13 cellular contexts compared by ENCODE assay signal in the genomic region with DNA sequence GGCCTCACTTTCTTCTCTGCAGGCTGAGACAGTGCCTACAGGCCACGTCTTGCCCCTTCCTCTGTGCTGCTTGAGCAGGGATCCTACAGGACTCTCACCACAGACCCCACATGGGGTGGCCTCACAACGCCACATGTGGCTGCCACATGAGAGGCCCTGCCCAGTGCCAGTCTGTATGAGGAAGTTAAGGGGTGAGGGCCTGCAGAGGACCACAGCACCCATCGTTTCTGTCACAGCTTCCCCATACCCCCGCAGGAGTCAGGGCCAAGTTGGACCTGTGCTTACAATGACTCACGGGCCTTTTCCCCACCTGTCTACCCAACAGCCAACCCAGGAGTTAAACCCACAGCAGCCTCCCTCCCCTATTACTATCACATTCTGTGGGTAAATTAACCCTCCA. TPM values are rescaled to one million over a fixed set of nuclear protein-coding genes. Genes with fewer than 3 reads are reported as not detected.
DNase-seq lines count a peak whose midpoint lies in the region; ATAC-seq lines count a peak whose summit lies in the region.
"Had no signal": no experiment of that assay in that cellular context is flagged by ENCODE, and none has a peak within 500 bp of the region (broad histone marks: within the 10 kb centered on the region; RNA-seq: fewer than 3 reads in every experiment).

No MANE protein-coding gene starts in this region.

- no peaks in the 10 kb centered on the region for H3K27me3 Mint-ChIP-seq in activated T-cell treated with anti-CD3 and anti-CD28 coated beads, Interleukin-2, amount 50 U/mL, for 24 hours
- no peaks in the 10 kb centered on the region for H3K27me3 Mint-ChIP-seq in activated CD4-positive, alpha-beta T cell treated with anti-CD3 and anti-CD28 coated beads, Interleukin-2, amount 10 ng/mL, durations not matched to agents 24 days and 14 days
- H3K27me3 Mint-ChIP-seq in stimulated activated naive CD8-positive, alpha-beta T cell treated with anti-CD3 and anti-CD28 coated beads, Interleukin-15, amount 100 ng/mL, for 72 hours = no peaks in the 10 kb centered on the region

- H3K36me3 Mint-ChIP-seq in activated T-cell treated with anti-CD3 and anti-CD28 coated beads, Interleukin-2, amount 50 U/mL, for 24 hours (ENCODE audit: low read depth) = peaks cover 85% of the 10 kb centered on the region
- H3K36me3 Mint-ChIP-seq in activated CD4-positive, alpha-beta T cell treated with anti-CD3 and anti-CD28 coated beads, Interleukin-2, amount 10 ng/mL, durations not matched to agents 24 days and 14 days (ENCODE audit: low read depth) = peaks cover 63% of the 10 kb centered on the region

- H3K9me3 Mint-ChIP-seq in activated T-cell treated with anti-CD3 and anti-CD28 coated beads, Interleukin-2, amount 50 U/mL, for 24 hours = no peaks in the 10 kb centered on the region
- H3K9me3 Mint-ChIP-seq in activated CD4-positive, alpha-beta T cell treated with anti-CD3 and anti-CD28 coated beads, Interleukin-2, amount 10 ng/mL, durations not matched to agents 24 days and 14 days = no peaks in the 10 kb centered on the region
- no peaks in the 10 kb centered on the region for H3K9me3 Mint-ChIP-seq in stimulated activated naive CD8-positive, alpha-beta T cell treated with anti-CD3 and anti-CD28 coated beads, Interleukin-15, amount 100 ng/mL, for 72 hours

- H3K4me1 Mint-ChIP-seq in activated T-cell treated with anti-CD3 and anti-CD28 coated beads, Interleukin-2, amount 50 U/mL, for 24 hours (ENCODE audit: low read depth) = peaks cover 86% of the 10 kb centered on the region
- H3K4me1 Mint-ChIP-seq in activated CD4-positive, alpha-beta T cell treated with anti-CD3 and anti-CD28 coated beads, Interleukin-2, amount 10 ng/mL, durations not matched to agents 24 days and 14 days = peaks cover 81% of the 10 kb centered on the region
- H3K4me1 Mint-ChIP-seq in stimulated activated naive CD8-positive, alpha-beta T cell treated with anti-CD3 and anti-CD28 coated beads, Interleukin-15, amount 100 ng/mL, for 72 hours = peaks cover 99% of the 10 kb centered on the region

- H3K4me3 Mint-ChIP-seq in activated T-cell treated with anti-CD3 and anti-CD28 coated beads, Interleukin-2, amount 50 U/mL, for 24 hours = peak overlapping the region; percentile 47
- H3K4me3 Mint-ChIP-seq in activated CD4-positive, alpha-beta T cell treated with anti-CD3 and anti-CD28 coated beads, Interleukin-2, amount 10 ng/mL, durations not matched to agents 24 days and 14 days = peak overlapping the region; percentile 59
- H3K4me3 Mint-ChIP-seq in stimulated activated naive CD8-positive, alpha-beta T cell treated with anti-CD3 and anti-CD28 coated beads, Interleukin-15, amount 100 ng/mL, for 72 hours = peak overlapping the region; percentile 98

- H3K27ac Mint-ChIP-seq in activated T-cell treated with anti-CD3 and anti-CD28 coated beads, Interleukin-2, amount 50 U/mL, for 24 hours = peak overlapping the region; percentile 95
- H3K27ac Mint-ChIP-seq in activated CD4-positive, alpha-beta T cell treated with anti-CD3 and anti-CD28 coated beads, Interleukin-2, amount 10 ng/mL, durations not matched to agents 24 days and 14 days = peak overlapping the region; percentile 92
- H3K27ac Mint-ChIP-seq in stimulated activated naive CD8-positive, alpha-beta T cell treated with anti-CD3 and anti-CD28 coated beads, Interleukin-15, amount 100 ng/mL, for 72 hours = peak overlapping the region; percentile 91 to 97

- intact Hi-C loops in activated CD4-positive, alpha-beta T cell treated with anti-CD3 and anti-CD28 coated beads, Interleukin-2, amount 10 ng/mL, durations not matched to agents 24 days and 14 days (cut with micrococcal nuclease) = loop anchor here (10.0 kb wide), 2 partner anchors 167 to 237 kb away; a partner anchor contains a TSS

- peak; percentile 79 for ATAC-seq in stimulated activated naive CD8-positive, alpha-beta T cell treated with anti-CD3 and anti-CD28 coated beads, Interleukin-15, amount 100 ng/mL, for 72 hours

- DNase-seq in activated T-cell treated with anti-CD3 and anti-CD28 coated beads, Interleukin-2, amount 50 U/mL, for 24 hours = peak; percentile 53
- DNase-seq in activated T-cell treated with anti-CD3 and anti-CD28 coated beads for 4 hours (no peak), germinal center (ENCODE audit: low spot score) (peak; percentile 20), epidermal melanocyte (ENCODE audit: insufficient read length, low spot score) (no peak), NCI-H345 (lab: John Stamatoyannopoulos, UW) (no peak), NCI-H510A treated with DMSO at 0.1 percent for 48 hours (lab: John Stamatoyannopoulos, UW) (no peak)
- DNase-seq in activated CD4-positive, alpha-beta T cell treated with anti-CD3 and anti-CD28 coated beads, Interleukin-2, amount 10 ng/mL, durations not matched to agents 24 days and 14 days = peak; percentile 70
- peak; percentile 47 to 70 for DNase-seq in stimulated activated naive CD8-positive, alpha-beta T cell treated with anti-CD3 and anti-CD28 coated beads, Interleukin-15, amount 100 ng/mL, for 72 hours
- DNase-seq: NCI-H2081, retina, SIG-M5 had no signal

RNA-seq across cellular contexts. Expression of a gene that starts 2.9 kb away (rescaled TPM):
- total RNA-seq in activated CD4-positive, alpha-beta T cell treated with anti-CD3 and anti-CD28 coated beads, Interleukin-2, amount 10 ng/mL, durations not matched to agents 24 days and 14 days = 22.1 and 22.7 TPM in 2 replicates

RNA-seq across cellular contexts. Expression of a gene that starts 6.1 kb away (rescaled TPM):
- 65.7 and 65.8 TPM in 2 replicates for total RNA-seq in activated CD4-positive, alpha-beta T cell treated with anti-CD3 and anti-CD28 coated beads, Interleukin-2, amount 10 ng/mL, durations not matched to agents 24 days and 14 days

RNA-seq across cellular contexts. Expression of a gene that starts 6.2 kb away (rescaled TPM):
- total RNA-seq in activated CD4-positive, alpha-beta T cell treated with anti-CD3 and anti-CD28 coated beads, Interleukin-2, amount 10 ng/mL, durations not matched to agents 24 days and 14 days = not detected in 2 replicates
- total RNA-seq: G401 had no signal

RNA-seq across cellular contexts. Expression of a gene that starts 41.5 kb away (rescaled TPM):
- total RNA-seq in activated CD4-positive, alpha-beta T cell treated with anti-CD3 and anti-CD28 coated beads, Interleukin-2, amount 10 ng/mL, durations not matched to agents 24 days and 14 days = 0.69 and 0.84 TPM in 2 replicates
- total RNA-seq: G401 had no signal

RNA-seq across cellular contexts. Expression of a gene that starts 53.3 kb away (rescaled TPM):
- not detected in 2 replicates for total RNA-seq in activated CD4-positive, alpha-beta T cell treated with anti-CD3 and anti-CD28 coated beads, Interleukin-2, amount 10 ng/mL, durations not matched to agents 24 days and 14 days
- total RNA-seq: G401, lower leg skin had no signal

Comparison
In these comparisons a context has a peak if more than half of its experiments do, and no peak if none do; other contexts are left out.
1. DNase-seq: peak in activated T-cell treated with anti-CD3 and anti-CD28 coated beads, Interleukin-2, amount 50 U/mL, for 24 hours (single experiment), activated CD4-positive, alpha-beta T cell treated with anti-CD3 and anti-CD28 coated beads, Interleukin-2, amount 10 ng/mL, durations not matched to agents 24 days and 14 days (single experiment), germinal center (single experiment) and stimulated activated naive CD8-positive, alpha-beta T cell treated with anti-CD3 and anti-CD28 coated beads, Interleukin-15, amount 100 ng/mL, for 72 hours (2 of 2); none in activated T-cell treated with anti-CD3 and anti-CD28 coated beads for 4 hours (single experiment), epidermal melanocyte (single experiment), NCI-H345 (single experiment) and NCI-H510A treated with DMSO at 0.1 percent for 48 hours (single experiment).
2. H3K4me3 Mint-ChIP-seq: peak in every context shown above with its lines; median percentile 98 in stimulated activated naive CD8-positive, alpha-beta T cell treated with anti-CD3 and anti-CD28 coated beads, Interleukin-15, amount 100 ng/mL, for 72 hours; 59 in activated CD4-positive, alpha-beta T cell treated with anti-CD3 and anti-CD28 coated beads, Interleukin-2, amount 10 ng/mL, durations not matched to agents 24 days and 14 days; 47 in activated T-cell treated with anti-CD3 and anti-CD28 coated beads, Interleukin-2, amount 50 U/mL, for 24 hours.
3. Peak in every context shown above with its lines, with median percentiles within 50 percentile points of each other: H3K27ac Mint-ChIP-seq.